ENCODE assay signal across 1 cellular context in the genomic region with DNA sequence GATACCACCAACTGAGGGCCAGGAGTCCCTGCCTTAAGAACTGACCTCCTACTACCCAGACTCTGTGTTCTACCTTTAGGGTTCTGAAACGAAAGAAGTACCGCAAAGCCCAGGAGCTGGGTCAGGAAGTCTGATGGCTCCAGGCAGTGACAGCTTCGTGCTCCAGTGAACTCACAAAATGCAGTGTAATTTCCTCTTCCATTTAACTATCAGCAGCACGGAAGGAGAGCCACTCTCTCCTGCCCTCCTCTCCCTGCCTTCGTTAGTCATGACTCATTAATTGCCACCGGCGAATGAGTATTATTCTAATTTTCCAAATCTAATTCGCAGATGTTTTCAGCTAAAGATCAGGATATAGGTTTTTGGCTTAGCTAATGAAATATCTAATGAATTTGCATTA.
TF ChIP-seq lines count a peak whose summit lies in the region.

No MANE protein-coding gene starts in this region.

TF ChIP-seq in WTC11, 78 proteins besides CTCF, POLR2A, EP300 and RAD21 (continued from another document):
- TF ChIP-seq, protein P1, sequence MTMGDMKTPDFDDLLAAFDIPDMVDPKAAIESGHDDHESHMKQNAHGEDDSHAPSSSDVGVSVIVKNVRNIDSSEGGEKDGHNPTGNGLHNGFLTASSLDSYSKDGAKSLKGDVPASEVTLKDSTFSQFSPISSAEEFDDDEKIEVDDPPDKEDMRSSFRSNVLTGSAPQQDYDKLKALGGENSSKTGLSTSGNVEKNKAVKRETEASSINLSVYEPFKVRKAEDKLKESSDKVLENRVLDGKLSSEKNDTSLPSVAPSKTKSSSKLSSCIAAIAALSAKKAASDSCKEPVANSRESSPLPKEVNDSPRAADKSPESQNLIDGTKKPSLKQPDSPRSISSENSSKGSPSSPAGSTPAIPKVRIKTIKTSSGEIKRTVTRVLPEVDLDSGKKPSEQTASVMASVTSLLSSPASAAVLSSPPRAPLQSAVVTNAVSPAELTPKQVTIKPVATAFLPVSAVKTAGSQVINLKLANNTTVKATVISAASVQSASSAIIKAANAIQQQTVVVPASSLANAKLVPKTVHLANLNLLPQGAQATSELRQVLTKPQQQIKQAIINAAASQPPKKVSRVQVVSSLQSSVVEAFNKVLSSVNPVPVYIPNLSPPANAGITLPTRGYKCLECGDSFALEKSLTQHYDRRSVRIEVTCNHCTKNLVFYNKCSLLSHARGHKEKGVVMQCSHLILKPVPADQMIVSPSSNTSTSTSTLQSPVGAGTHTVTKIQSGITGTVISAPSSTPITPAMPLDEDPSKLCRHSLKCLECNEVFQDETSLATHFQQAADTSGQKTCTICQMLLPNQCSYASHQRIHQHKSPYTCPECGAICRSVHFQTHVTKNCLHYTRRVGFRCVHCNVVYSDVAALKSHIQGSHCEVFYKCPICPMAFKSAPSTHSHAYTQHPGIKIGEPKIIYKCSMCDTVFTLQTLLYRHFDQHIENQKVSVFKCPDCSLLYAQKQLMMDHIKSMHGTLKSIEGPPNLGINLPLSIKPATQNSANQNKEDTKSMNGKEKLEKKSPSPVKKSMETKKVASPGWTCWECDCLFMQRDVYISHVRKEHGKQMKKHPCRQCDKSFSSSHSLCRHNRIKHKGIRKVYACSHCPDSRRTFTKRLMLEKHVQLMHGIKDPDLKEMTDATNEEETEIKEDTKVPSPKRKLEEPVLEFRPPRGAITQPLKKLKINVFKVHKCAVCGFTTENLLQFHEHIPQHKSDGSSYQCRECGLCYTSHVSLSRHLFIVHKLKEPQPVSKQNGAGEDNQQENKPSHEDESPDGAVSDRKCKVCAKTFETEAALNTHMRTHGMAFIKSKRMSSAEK (CRISPR knock-in tag; IDR thresholded peaks at IDR 0.05; ENCODE audit: borderline replicate concordance), result no peak
- TF ChIP-seq TP53 (CRISPR knock-in tag; IDR thresholded peaks at IDR 0.05) (no peak), SMAD4 (CRISPR knock-in tag; IDR thresholded peaks at IDR 0.05) (no peak), EMX1 (CRISPR knock-in tag; IDR thresholded peaks at IDR 0.05) (no peak), ZNF416 (CRISPR knock-in tag; IDR thresholded peaks at IDR 0.05) (no peak), ZNF396 (CRISPR knock-in tag; IDR thresholded peaks at IDR 0.05; ENCODE audit: borderline replicate concordance) (no peak), TEAD4 (CRISPR knock-in tag; IDR thresholded peaks at IDR 0.05) (no peak), ZNF423 (CRISPR knock-in tag; IDR thresholded peaks at IDR 0.05) (no peak)
- TF ChIP-seq, protein P2, sequence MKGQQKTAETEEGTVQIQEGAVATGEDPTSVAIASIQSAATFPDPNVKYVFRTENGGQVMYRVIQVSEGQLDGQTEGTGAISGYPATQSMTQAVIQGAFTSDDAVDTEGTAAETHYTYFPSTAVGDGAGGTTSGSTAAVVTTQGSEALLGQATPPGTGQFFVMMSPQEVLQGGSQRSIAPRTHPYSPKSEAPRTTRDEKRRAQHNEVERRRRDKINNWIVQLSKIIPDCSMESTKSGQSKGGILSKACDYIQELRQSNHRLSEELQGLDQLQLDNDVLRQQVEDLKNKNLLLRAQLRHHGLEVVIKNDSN (CRISPR knock-in tag; IDR thresholded peaks at IDR 0.05), result no peak
- TF ChIP-seq, protein P3, sequence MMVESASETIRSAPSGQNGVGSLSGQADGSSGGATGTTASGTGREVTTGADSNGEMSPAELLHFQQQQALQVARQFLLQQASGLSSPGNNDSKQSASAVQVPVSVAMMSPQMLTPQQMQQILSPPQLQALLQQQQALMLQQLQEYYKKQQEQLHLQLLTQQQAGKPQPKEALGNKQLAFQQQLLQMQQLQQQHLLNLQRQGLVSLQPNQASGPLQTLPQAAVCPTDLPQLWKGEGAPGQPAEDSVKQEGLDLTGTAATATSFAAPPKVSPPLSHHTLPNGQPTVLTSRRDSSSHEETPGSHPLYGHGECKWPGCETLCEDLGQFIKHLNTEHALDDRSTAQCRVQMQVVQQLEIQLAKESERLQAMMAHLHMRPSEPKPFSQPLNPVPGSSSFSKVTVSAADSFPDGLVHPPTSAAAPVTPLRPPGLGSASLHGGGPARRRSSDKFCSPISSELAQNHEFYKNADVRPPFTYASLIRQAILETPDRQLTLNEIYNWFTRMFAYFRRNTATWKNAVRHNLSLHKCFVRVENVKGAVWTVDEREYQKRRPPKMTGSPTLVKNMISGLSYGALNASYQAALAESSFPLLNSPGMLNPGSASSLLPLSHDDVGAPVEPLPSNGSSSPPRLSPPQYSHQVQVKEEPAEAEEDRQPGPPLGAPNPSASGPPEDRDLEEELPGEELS (CRISPR knock-in tag; IDR thresholded peaks at IDR 0.05), result no peak
- TF ChIP-seq, protein P4, sequence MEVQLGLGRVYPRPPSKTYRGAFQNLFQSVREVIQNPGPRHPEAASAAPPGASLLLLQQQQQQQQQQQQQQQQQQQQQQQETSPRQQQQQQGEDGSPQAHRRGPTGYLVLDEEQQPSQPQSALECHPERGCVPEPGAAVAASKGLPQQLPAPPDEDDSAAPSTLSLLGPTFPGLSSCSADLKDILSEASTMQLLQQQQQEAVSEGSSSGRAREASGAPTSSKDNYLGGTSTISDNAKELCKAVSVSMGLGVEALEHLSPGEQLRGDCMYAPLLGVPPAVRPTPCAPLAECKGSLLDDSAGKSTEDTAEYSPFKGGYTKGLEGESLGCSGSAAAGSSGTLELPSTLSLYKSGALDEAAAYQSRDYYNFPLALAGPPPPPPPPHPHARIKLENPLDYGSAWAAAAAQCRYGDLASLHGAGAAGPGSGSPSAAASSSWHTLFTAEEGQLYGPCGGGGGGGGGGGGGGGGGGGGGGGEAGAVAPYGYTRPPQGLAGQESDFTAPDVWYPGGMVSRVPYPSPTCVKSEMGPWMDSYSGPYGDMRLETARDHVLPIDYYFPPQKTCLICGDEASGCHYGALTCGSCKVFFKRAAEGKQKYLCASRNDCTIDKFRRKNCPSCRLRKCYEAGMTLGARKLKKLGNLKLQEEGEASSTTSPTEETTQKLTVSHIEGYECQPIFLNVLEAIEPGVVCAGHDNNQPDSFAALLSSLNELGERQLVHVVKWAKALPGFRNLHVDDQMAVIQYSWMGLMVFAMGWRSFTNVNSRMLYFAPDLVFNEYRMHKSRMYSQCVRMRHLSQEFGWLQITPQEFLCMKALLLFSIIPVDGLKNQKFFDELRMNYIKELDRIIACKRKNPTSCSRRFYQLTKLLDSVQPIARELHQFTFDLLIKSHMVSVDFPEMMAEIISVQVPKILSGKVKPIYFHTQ (CRISPR knock-in tag; IDR thresholded peaks at IDR 0.05), result no peak
- TF ChIP-seq, protein P5, sequence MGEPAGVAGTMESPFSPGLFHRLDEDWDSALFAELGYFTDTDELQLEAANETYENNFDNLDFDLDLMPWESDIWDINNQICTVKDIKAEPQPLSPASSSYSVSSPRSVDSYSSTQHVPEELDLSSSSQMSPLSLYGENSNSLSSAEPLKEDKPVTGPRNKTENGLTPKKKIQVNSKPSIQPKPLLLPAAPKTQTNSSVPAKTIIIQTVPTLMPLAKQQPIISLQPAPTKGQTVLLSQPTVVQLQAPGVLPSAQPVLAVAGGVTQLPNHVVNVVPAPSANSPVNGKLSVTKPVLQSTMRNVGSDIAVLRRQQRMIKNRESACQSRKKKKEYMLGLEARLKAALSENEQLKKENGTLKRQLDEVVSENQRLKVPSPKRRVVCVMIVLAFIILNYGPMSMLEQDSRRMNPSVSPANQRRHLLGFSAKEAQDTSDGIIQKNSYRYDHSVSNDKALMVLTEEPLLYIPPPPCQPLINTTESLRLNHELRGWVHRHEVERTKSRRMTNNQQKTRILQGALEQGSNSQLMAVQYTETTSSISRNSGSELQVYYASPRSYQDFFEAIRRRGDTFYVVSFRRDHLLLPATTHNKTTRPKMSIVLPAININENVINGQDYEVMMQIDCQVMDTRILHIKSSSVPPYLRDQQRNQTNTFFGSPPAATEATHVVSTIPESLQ (CRISPR knock-in tag; IDR thresholded peaks at IDR 0.05), result no peak
